8 cellular contexts compared by ENCODE assay signal in genomic region chr20:58649288-58650180, GRCh38.
A peak's percentile ranks its signal among the peaks of the same experiment; 100 is the strongest.
DNase-seq lines count a peak whose midpoint lies in the region; ATAC-seq lines count a peak whose summit lies in the region.

No MANE protein-coding gene starts in this region.

- peak overlapping the region; percentile 81 for H3K4me3 Mint-ChIP-seq in activated naive CD4-positive, alpha-beta T cell treated with anti-CD3 and anti-CD28 coated beads, Interleukin-2, amount 50 U/mL, for 24 hours

- DNase-seq in DMS53 (lab: John Stamatoyannopoulos, UW) (peak; percentile 58), DMS53 treated with DMSO at 0.1 percent for 48 hours (lab: John Stamatoyannopoulos, UW; ENCODE audit: unreplicated experiment) (no peak), RKO (ENCODE audit: low spot score) (no peak), cerebellar nuclear complex (lab: John Stamatoyannopoulos, UW) (no peak)
- peak; percentile 50 to 55 for DNase-seq in stimulated activated CD4-positive, alpha-beta T cell treated with anti-CD3 and anti-CD28 coated beads, Interleukin-2, amount 100 ng/mL, for 24 hours

- no peaks in the 10 kb centered on the region for H3K9me3 Mint-ChIP-seq in activated naive CD4-positive, alpha-beta T cell treated with anti-CD3 and anti-CD28 coated beads, Interleukin-2, amount 50 U/mL, for 24 hours

- H3K4me1 Mint-ChIP-seq in activated naive CD4-positive, alpha-beta T cell treated with anti-CD3 and anti-CD28 coated beads, Interleukin-2, amount 50 U/mL, for 24 hours: peaks cover 11% of the 10 kb centered on the region

- no peaks in the 10 kb centered on the region for H3K9me3 ChIP-seq in iPS-15b (ENCODE audit: control insufficient read depth, insufficient read depth, low read length)

- H3K36me3 Mint-ChIP-seq in activated naive CD4-positive, alpha-beta T cell treated with anti-CD3 and anti-CD28 coated beads, Interleukin-2, amount 50 U/mL, for 24 hours: peaks cover 4% of the 10 kb centered on the region

- H3K27me3 Mint-ChIP-seq in activated naive CD4-positive, alpha-beta T cell treated with anti-CD3 and anti-CD28 coated beads, Interleukin-2, amount 50 U/mL, for 24 hours: no peaks in the 10 kb centered on the region

- peaks cover 10% of the 10 kb centered on the region for H3K4me1 ChIP-seq in iPS-15b (ENCODE audit: control insufficient read depth, insufficient read depth, low read length)

- H3K27me3 ChIP-seq in iPS-15b (ENCODE audit: control insufficient read depth, insufficient read depth, low read length): no peaks in the 10 kb centered on the region

- H3K27ac Mint-ChIP-seq in activated naive CD4-positive, alpha-beta T cell treated with anti-CD3 and anti-CD28 coated beads, Interleukin-2, amount 50 U/mL, for 24 hours: peak overlapping the region; percentile 89

- peak overlapping the region; percentile 90 for H3K4me3 ChIP-seq in iPS-15b (ENCODE audit: low read depth, low read length)

- no peaks in the 10 kb centered on the region for H3K36me3 ChIP-seq in iPS-15b (ENCODE audit: control insufficient read depth, insufficient read depth, low read length)

- peak overlapping the region; percentile 72 for H3K9ac ChIP-seq in iPS-15b (ENCODE audit: low read depth, low read length)

- ATAC-seq in HG03469 (IDR thresholded peaks at IDR 0.05; ENCODE audit: unreplicated experiment): no peak

Comparison
In these comparisons a context has a peak if more than half of its experiments do, and no peak if none do; other contexts are left out.
1. DNase-seq: peak in DMS53 (single experiment) and stimulated activated CD4-positive, alpha-beta T cell treated with anti-CD3 and anti-CD28 coated beads, Interleukin-2, amount 100 ng/mL, for 24 hours (2 of 2); none in DMS53 treated with DMSO at 0.1 percent for 48 hours (single experiment), RKO (single experiment) and cerebellar nuclear complex (0 of 2).